Comparison of ENCODE assay signal across 25 cellular contexts in the genomic region with DNA sequence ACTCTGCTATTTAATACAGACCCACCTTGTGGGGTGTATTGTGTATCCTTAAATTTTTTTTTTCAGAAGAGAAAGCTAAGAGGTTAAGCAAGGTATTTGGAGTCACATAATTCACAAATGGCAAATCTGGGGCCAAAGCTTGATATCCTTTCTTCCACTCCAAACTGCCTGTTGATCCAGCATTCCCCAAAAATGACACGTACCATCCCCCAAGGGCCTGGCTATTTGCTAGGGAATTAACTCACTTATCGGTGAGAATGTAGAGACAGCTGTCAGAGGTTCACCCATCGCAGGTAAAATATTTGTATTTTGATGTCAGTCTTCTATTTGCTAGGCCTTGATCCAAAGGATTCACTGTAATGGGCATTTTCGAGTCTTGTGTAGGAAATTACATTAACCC.
"Had no signal": no experiment of that assay in that cellular context is flagged by ENCODE, and none has a peak within 500 bp of the region (broad histone marks: within the 10 kb centered on the region; RNA-seq: fewer than 3 reads in every experiment).

No MANE protein-coding gene starts in this region.

- H3K36me3 ChIP-seq: neural progenitor cell, ovary, right lobe of liver, sigmoid colon, stomach, thoracic aorta, thyroid gland, tibial nerve, upper lobe of left lung, vagina had no signal

- H3K9me3 Mint-ChIP-seq: stimulated activated effector memory CD8-positive, alpha-beta T cell treated with anti-CD3 and anti-CD28 coated beads, Interleukin-12 subunit alpha, Interleukin-12 subunit beta, amount 100 ng/mL, for 72 hours had no signal

- H3K9me3 ChIP-seq: ovary, psoas muscle, right lobe of liver, sigmoid colon, thoracic aorta, thyroid gland, tibial nerve, upper lobe of left lung, vagina had no signal

- H3K27ac ChIP-seq: neural progenitor cell, ovary, parathyroid adenoma, psoas muscle, right lobe of liver, sigmoid colon, stomach, thoracic aorta, thyroid gland, tibial nerve, upper lobe of left lung, vagina had no signal

- DNase-seq: occipital lobe; ovary; psoas muscle; right cardiac atrium; right lobe of liver; sigmoid colon; stimulated activated CD4-positive, alpha-beta T cell treated with anti-CD3 and anti-CD28 coated beads, Interleukin-15, amount 100 ng/mL, for 24 hours; stimulated activated CD4-positive, alpha-beta T cell treated with anti-CD3 and anti-CD28 coated beads, Interleukin-2, amount 100 ng/mL, for 24 hours; stimulated activated CD4-positive, alpha-beta T cell treated with anti-CD3 and anti-CD28 coated beads, Interleukin-2, amount 100 ng/mL, for 48 hours; stimulated activated CD4-positive, alpha-beta T cell treated with anti-CD3 and anti-CD28 coated beads, Interleukin-4, amount 100 ng/mL, for 24 hours; stimulated activated naive B cell treated with anti-CD40 and anti-IgM and Interleukin-4, amounts not matched to agents 10 μg/mL and 1 μg/mL and 100 μg/mL, for 72 hours; stimulated activated naive CD4-positive, alpha-beta T cell treated with Interleukin-2 at 50 U/mL for 16 hours; stomach; trophoblast cell; upper lobe of left lung had no signal

- H3K36me3 Mint-ChIP-seq: neural progenitor cell; stimulated activated effector memory CD8-positive, alpha-beta T cell treated with anti-CD3 and anti-CD28 coated beads, Interleukin-12 subunit alpha, Interleukin-12 subunit beta, amount 100 ng/mL, for 72 hours; stimulated activated naive B cell treated with anti-CD40 and anti-IgM and Interleukin-4, amounts not matched to agents 10 μg/mL and 1 μg/mL and 100 μg/mL, for 72 hours had no signal

- H3K27me3 ChIP-seq: ovary, right lobe of liver, sigmoid colon, thyroid gland, tibial nerve, upper lobe of left lung, vagina had no signal

- H3K4me3 ChIP-seq: neural progenitor cell, ovary, psoas muscle, right lobe of liver, sigmoid colon, stomach, thoracic aorta, thyroid gland, tibial nerve, upper lobe of left lung, vagina had no signal

- H3K4me1 ChIP-seq: parathyroid adenoma, right lobe of liver, sigmoid colon, thyroid gland, tibial nerve, upper lobe of left lung, vagina had no signal

- H3K4me3 Mint-ChIP-seq: nephron; stimulated activated effector memory CD8-positive, alpha-beta T cell treated with anti-CD3 and anti-CD28 coated beads, Interleukin-12 subunit alpha, Interleukin-12 subunit beta, amount 100 ng/mL, for 72 hours; stimulated activated naive B cell treated with anti-CD40 and anti-IgM and Interleukin-4, amounts not matched to agents 10 μg/mL and 1 μg/mL and 100 μg/mL, for 72 hours; stimulated activated naive CD8-positive, alpha-beta T cell treated with anti-CD3 and anti-CD28 coated beads, Interleukin-15, Interleukin-2, amounts not matched to agents 100 ng/mL and 50 ng/mL, for 24 hours had no signal

- H3K9ac ChIP-seq: neural progenitor cell, parathyroid adenoma had no signal

- H3K27ac Mint-ChIP-seq: neural progenitor cell; progenitor cell of endocrine pancreas; stimulated activated effector memory CD8-positive, alpha-beta T cell treated with anti-CD3 and anti-CD28 coated beads, Interleukin-12 subunit alpha, Interleukin-12 subunit beta, amount 100 ng/mL, for 72 hours; stimulated activated naive B cell treated with anti-CD40 and anti-IgM and Interleukin-4, amounts not matched to agents 10 μg/mL and 1 μg/mL and 100 μg/mL, for 72 hours; stimulated activated naive CD8-positive, alpha-beta T cell treated with anti-CD3 and anti-CD28 coated beads, Interleukin-15, Interleukin-2, amounts not matched to agents 100 ng/mL and 50 ng/mL, for 24 hours had no signal

- H3K4me1 Mint-ChIP-seq: stimulated activated effector memory CD8-positive, alpha-beta T cell treated with anti-CD3 and anti-CD28 coated beads, Interleukin-12 subunit alpha, Interleukin-12 subunit beta, amount 100 ng/mL, for 72 hours; stimulated activated naive B cell treated with anti-CD40 and anti-IgM and Interleukin-4, amounts not matched to agents 10 μg/mL and 1 μg/mL and 100 μg/mL, for 72 hours had no signal
